1 cellular context compared by ENCODE assay signal in the genomic region with DNA sequence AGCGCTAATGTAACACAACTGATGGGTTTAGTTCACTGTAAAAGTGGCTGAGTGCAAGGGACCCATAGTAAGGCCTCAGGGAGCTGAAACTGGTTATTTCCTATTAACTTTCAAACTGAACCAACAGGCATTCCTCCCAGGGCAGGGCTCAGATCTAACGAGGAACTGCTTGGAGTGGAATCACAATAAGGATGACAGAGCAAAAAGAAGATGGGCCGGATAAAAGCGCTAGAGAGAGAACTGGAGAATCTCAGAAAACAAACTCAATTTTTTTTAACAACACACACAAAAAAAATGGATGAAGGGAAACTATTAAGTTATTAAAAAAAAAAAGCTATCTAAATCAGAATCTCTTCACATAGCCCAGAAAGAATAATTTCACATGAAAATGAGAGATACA.
A peak's percentile ranks its signal among the peaks of the same experiment; 100 is the strongest.
TF ChIP-seq lines count a peak whose summit lies in the region.

No MANE protein-coding gene starts in this region.

TF ChIP-seq in K562, 482 proteins besides CTCF, POLR2A, EP300 and RAD21 (continued from another document):
- TF ChIP-seq, protein P1, sequence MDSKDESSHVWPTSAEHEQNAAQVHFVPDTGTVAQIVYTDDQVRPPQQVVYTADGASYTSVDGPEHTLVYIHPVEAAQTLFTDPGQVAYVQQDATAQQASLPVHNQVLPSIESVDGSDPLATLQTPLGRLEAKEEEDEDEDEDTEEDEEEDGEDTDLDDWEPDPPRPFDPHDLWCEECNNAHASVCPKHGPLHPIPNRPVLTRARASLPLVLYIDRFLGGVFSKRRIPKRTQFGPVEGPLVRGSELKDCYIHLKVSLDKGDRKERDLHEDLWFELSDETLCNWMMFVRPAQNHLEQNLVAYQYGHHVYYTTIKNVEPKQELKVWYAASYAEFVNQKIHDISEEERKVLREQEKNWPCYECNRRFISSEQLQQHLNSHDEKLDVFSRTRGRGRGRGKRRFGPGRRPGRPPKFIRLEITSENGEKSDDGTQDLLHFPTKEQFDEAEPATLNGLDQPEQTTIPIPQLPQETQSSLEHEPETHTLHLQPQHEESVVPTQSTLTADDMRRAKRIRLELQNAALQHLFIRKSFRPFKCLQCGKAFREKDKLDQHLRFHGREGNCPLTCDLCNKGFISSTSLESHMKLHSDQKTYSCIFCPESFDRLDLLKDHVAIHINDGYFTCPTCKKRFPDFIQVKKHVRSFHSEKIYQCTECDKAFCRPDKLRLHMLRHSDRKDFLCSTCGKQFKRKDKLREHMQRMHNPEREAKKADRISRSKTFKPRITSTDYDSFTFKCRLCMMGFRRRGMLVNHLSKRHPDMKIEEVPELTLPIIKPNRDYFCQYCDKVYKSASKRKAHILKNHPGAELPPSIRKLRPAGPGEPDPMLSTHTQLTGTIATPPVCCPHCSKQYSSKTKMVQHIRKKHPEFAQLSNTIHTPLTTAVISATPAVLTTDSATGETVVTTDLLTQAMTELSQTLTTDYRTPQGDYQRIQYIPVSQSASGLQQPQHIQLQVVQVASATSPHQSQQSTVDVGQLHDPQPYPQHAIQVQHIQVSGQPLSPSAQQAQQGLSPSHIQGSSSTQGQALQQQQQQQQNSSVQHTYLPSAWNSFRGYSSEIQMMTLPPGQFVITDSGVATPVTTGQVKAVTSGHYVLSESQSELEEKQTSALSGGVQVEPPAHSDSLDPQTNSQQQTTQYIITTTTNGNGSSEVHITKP (IDR thresholded peaks at IDR 0.05; ENCODE audit: partially characterized antibody) = peak; percentile 85
- TF ChIP-seq NFE2 (IDR thresholded peaks at IDR 0.05; ENCODE audit: low read depth) (peak; percentile 89), ZZZ3 (IDR thresholded peaks at IDR 0.05) (no peak), ILF3 (IDR thresholded peaks at IDR 0.05; ENCODE audit: borderline replicate concordance) (no peak), HDAC6 (IDR thresholded peaks at IDR 0.05; ENCODE audit: low read depth, low read length) (no peak), MTA2 (IDR thresholded peaks at IDR 0.05; ENCODE audit: low read depth) (no peak), SPI1 (IDR thresholded peaks at IDR 0.05; ENCODE audit: borderline replicate concordance, low read depth, low read length) (peak; percentile 11; the same call in 1 of the 2 replicates), ZNF785 (CRISPR knock-in tag; IDR thresholded peaks at IDR 0.05) (no peak), ZNF316 (IDR thresholded peaks at IDR 0.05) (peak; percentile 72), CHD1 (IDR thresholded peaks at IDR 0.05; ENCODE audit: low read length) (no peak), MAFK (IDR thresholded peaks at IDR 0.05; ENCODE audit: low read length) (peak; percentile 38; the same call in 1 of the 2 replicates), MAFG (tag; conservative IDR thresholded peaks at IDR 0.05) (peak; percentile 74), MAFF (IDR thresholded peaks at IDR 0.05; ENCODE audit: low read length) (peak; percentile 48; the same call in 1 of the 2 replicates), ETV1 (tag; conservative IDR thresholded peaks at IDR 0.05; ENCODE audit: low read depth) (no peak)
